Comparison of ENCODE assay signal across 19 cellular contexts in the genomic region with DNA sequence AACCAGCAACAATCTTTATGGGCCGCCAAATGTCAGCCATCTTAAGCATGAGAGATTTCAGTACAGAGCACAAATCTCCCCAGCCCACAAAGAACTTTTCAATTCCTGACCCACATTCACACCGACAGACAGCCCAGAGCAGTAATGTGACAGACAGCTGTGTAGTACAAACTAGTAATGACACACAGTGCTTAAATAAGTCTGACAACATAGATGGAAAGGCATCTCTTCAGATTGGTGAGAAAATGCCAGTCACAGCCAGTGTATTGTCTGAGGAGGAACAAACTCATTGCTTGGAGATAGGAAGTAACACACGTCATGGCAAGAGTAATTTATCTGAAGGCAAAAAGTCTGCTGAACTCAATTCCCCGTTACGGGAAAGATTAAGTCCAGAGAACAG. TPM values are rescaled to one million over a fixed set of nuclear protein-coding genes. Genes with fewer than 3 reads are reported as not detected.
DNase-seq lines count a peak whose midpoint lies in the region; ATAC-seq, FAIRE-seq and TF ChIP-seq lines count a peak whose summit lies in the region.
"Had no signal": no experiment of that assay in that cellular context is flagged by ENCODE, and none has a peak within 500 bp of the region (broad histone marks: within the 10 kb centered on the region; RNA-seq: fewer than 3 reads in every experiment).

No MANE protein-coding gene starts in this region.

- TF ChIP-seq EP300 in GM12878 (IDR thresholded peaks at IDR 0.05; ENCODE audit: borderline replicate concordance in 1 of 2, control insufficient read depth in 1 of 2, low read depth in 2 of 2, low read length in 2 of 2), result no peak

- H3K4me3 Mint-ChIP-seq in activated CD4-positive, alpha-beta memory T cell treated with anti-CD3 and anti-CD28 coated beads, Interleukin-2, amount 10 ng/mL, durations not matched to agents 7 days and 5 days, result no peak overlapping the region
- H3K4me3 Mint-ChIP-seq in activated CD4-positive, alpha-beta memory T cell treated with anti-CD3 and anti-CD28 coated beads for 36 hours, result no peak overlapping the region
- no peak overlapping the region for H3K4me3 Mint-ChIP-seq in HFFc6
- H3K4me3 Mint-ChIP-seq: CD8-positive, alpha-beta memory T cell had no signal

- H3K36me3 Mint-ChIP-seq in activated CD4-positive, alpha-beta memory T cell treated with anti-CD3 and anti-CD28 coated beads, Interleukin-2, amount 10 ng/mL, durations not matched to agents 7 days and 5 days (ENCODE audit: low read depth), result peaks cover 25% of the 10 kb centered on the region
- peaks cover 38% of the 10 kb centered on the region for H3K36me3 Mint-ChIP-seq in activated CD4-positive, alpha-beta memory T cell treated with anti-CD3 and anti-CD28 coated beads for 36 hours
- H3K36me3 Mint-ChIP-seq in HFFc6 (ENCODE audit: low read depth), result peaks cover 16% of the 10 kb centered on the region; the same call in 1 of the 2 replicates

- RAD21 ChIA-PET in GM12878 (lab: Charles Lee; ENCODE audit: unreplicated experiment), result no interaction called here

- peak overlapping the region; percentile 28 for H3K27ac Mint-ChIP-seq in activated CD4-positive, alpha-beta memory T cell treated with anti-CD3 and anti-CD28 coated beads, Interleukin-2, amount 10 ng/mL, durations not matched to agents 7 days and 5 days
- H3K27ac Mint-ChIP-seq in activated CD4-positive, alpha-beta memory T cell treated with anti-CD3 and anti-CD28 coated beads for 36 hours, result no peak overlapping the region
- no peak overlapping the region for H3K27ac Mint-ChIP-seq in HFFc6
- H3K27ac Mint-ChIP-seq: CD8-positive, alpha-beta memory T cell; IgD-negative memory B cell had no signal

- TSS peak; percentile 49 for BruUV-seq in GM12878 (replicated peaks; lab: Mats Ljungman, UMichigan)

- CTCF ChIA-PET in activated CD4-positive, alpha-beta memory T cell treated with anti-CD3 and anti-CD28 coated beads, Interleukin-2, amount 10 ng/mL, durations not matched to agents 7 days and 5 days (lab: Charles Lee), result no interaction called here
- CTCF ChIA-PET in activated CD4-positive, alpha-beta memory T cell treated with anti-CD3 and anti-CD28 coated beads for 36 hours (lab: Charles Lee), result no interaction called here
- CTCF ChIA-PET in GM12878 (lab: Yijun Ruan, JAX), result no interaction called here

- intact Hi-C loops in activated CD4-positive, alpha-beta memory T cell treated with anti-CD3 and anti-CD28 coated beads for 36 hours (cut with micrococcal nuclease), result no loop called here
- intact Hi-C loops in GM12878 (cut with micrococcal nuclease; ENCODE audit: unreplicated experiment) (no loop called here), aorta (cut with DNase I) (no loop called here)

- H3K27me3 Mint-ChIP-seq in activated CD4-positive, alpha-beta memory T cell treated with anti-CD3 and anti-CD28 coated beads, Interleukin-2, amount 10 ng/mL, durations not matched to agents 7 days and 5 days, result no peaks in the 10 kb centered on the region
- H3K27me3 Mint-ChIP-seq in activated CD4-positive, alpha-beta memory T cell treated with anti-CD3 and anti-CD28 coated beads for 36 hours, result no peaks in the 10 kb centered on the region
- H3K27me3 Mint-ChIP-seq in HFFc6 (ENCODE audit: insufficient read depth), result no peaks in the 10 kb centered on the region; the same call in 1 of the 2 replicates
- H3K27me3 Mint-ChIP-seq: CD8-positive, alpha-beta memory T cell; IgD-negative memory B cell had no signal

- WGBS in GM12878 (ENCODE audit: insufficient coverage, insufficient replicate concordance, low lambda C conversion rate, missing lambda C conversion rate), result 95% methylated on average over 5 of the region's 5 CpGs
- 91 to 92% methylated on average over 5 of the region's 5 CpGs for WGBS in aorta, 2 donors

- H3K27me3 ChIP-seq in GM12878 (replicated peaks in 1 of 2; ENCODE audit: control insufficient read depth in 2 of 2, insufficient read depth in 2 of 2, low read length in 1 of 2), result no peaks in the 10 kb centered on the region
- no peaks in the 10 kb centered on the region for H3K27me3 ChIP-seq in muscle layer of colon (ENCODE audit: control insufficient read depth in 1 of 2, insufficient read depth in 2 of 2, low read length in 2 of 2)
- H3K27me3 ChIP-seq in aorta (ENCODE audit: control insufficient read depth in 1 of 2, insufficient read depth in 2 of 2, low read length in 1 of 2), result no peaks in the 10 kb centered on the region
- H3K27me3 ChIP-seq: BLaER1 had no signal

- H3K27ac ChIP-seq in GM12878 (ENCODE audit: control insufficient read depth, insufficient read depth), result no peak overlapping the region
- H3K27ac ChIP-seq in muscle layer of colon (ENCODE audit: low read depth, low read length), result peak overlapping the region; percentile 35
- H3K27ac ChIP-seq in aorta (ENCODE audit: low read depth in 1 of 2, low read length in 2 of 2), result no peak overlapping the region
- H3K27ac ChIP-seq: BLaER1, SK-N-MC had no signal

- H3K36me3 ChIP-seq in GM12878 (ENCODE audit: control insufficient read depth in 2 of 2, insufficient read depth in 2 of 2, low read length in 1 of 2) (no peaks in the 10 kb centered on the region), muscle layer of colon (ENCODE audit: insufficient read depth, low read length) (peaks cover 33% of the 10 kb centered on the region), aorta (ENCODE audit: control insufficient read depth in 1 of 2, insufficient read depth in 2 of 2, low read length in 1 of 2) (peaks cover 3 to 4% of the 10 kb centered on the region in 2 donors)

- DNase-seq in activated CD4-positive, alpha-beta memory T cell treated with anti-CD3 and anti-CD28 coated beads, Interleukin-2, amount 10 ng/mL, durations not matched to agents 7 days and 5 days, result no peak
- DNase-seq in activated CD4-positive, alpha-beta memory T cell treated with anti-CD3 and anti-CD28 coated beads for 36 hours, result no peak
- no peak for DNase-seq in GM12878 (ENCODE audit: low read depth, low spot score)
- no peak for DNase-seq in aorta
- no peak for DNase-seq in NCI-H1417 treated with DMSO at 0.1 percent for 48 hours (lab: John Stamatoyannopoulos, UW)
- no peak for DNase-seq in HFFc6
- DNase-seq: 8988T; CD8-positive, alpha-beta memory T cell; DND-41; GDM1; NCI-H2227 treated with DMSO at 0.1 percent for 48 hours; NCI-H526 had no signal

- H3K4me1 ChIP-seq in GM12878 (ENCODE audit: control insufficient read depth, insufficient read depth, low read length) (peaks cover 7% of the 10 kb centered on the region), muscle layer of colon (ENCODE audit: insufficient read depth, low read length) (peaks cover 27% of the 10 kb centered on the region), aorta (ENCODE audit: control insufficient read depth in 1 of 2, insufficient read depth in 2 of 2, low read length in 2 of 2) (no peaks in the 10 kb centered on the region)

- ATAC-seq in GM12878 (no peak), HG02981 (IDR thresholded peaks at IDR 0.05; ENCODE audit: unreplicated experiment) (no peak), aorta (ENCODE audit: low FRiP score) (no peak)
- ATAC-seq: Right ventricle myocardium inferior had no signal

- peaks cover 15% of the 10 kb centered on the region for H3K4me1 Mint-ChIP-seq in activated CD4-positive, alpha-beta memory T cell treated with anti-CD3 and anti-CD28 coated beads, Interleukin-2, amount 10 ng/mL, durations not matched to agents 7 days and 5 days
- H3K4me1 Mint-ChIP-seq in activated CD4-positive, alpha-beta memory T cell treated with anti-CD3 and anti-CD28 coated beads for 36 hours (ENCODE audit: low read depth), result peaks cover 7% of the 10 kb centered on the region
- peaks cover 8% of the 10 kb centered on the region for H3K4me1 Mint-ChIP-seq in HFFc6 (ENCODE audit: low read depth)

- in situ Hi-C loops in GM12878 (cut with MboI), result loop anchor here (5.0 kb wide), 1 partner anchor 35 kb away; no protein-coding TSS in a partner anchor

- no peaks in the 10 kb centered on the region for H3K9me3 Mint-ChIP-seq in activated CD4-positive, alpha-beta memory T cell treated with anti-CD3 and anti-CD28 coated beads, Interleukin-2, amount 10 ng/mL, durations not matched to agents 7 days and 5 days
- H3K9me3 Mint-ChIP-seq in activated CD4-positive, alpha-beta memory T cell treated with anti-CD3 and anti-CD28 coated beads for 36 hours, result no peaks in the 10 kb centered on the region
- no peaks in the 10 kb centered on the region for H3K9me3 Mint-ChIP-seq in HFFc6
- H3K9me3 Mint-ChIP-seq: CD8-positive, alpha-beta memory T cell had no signal

- H3K9ac ChIP-seq in GM12878 (ENCODE audit: control insufficient read depth, insufficient read depth, low read length), result no peak overlapping the region
- H3K9ac ChIP-seq in muscle layer of colon (ENCODE audit: low read length), result no peak overlapping the region
- H3K9ac ChIP-seq: BLaER1 had no signal

- TF ChIP-seq RAD21 in GM12878 (IDR thresholded peaks at IDR 0.05; ENCODE audit: insufficient read depth, low read depth, low read length), result no peak

- H3K4me3 ChIP-seq in GM12878, result no peak overlapping the region
- H3K4me3 ChIP-seq in muscle layer of colon (ENCODE audit: low read depth in 1 of 2, low read length in 2 of 2), result no peak overlapping the region
- no peak overlapping the region for H3K4me3 ChIP-seq in aorta (ENCODE audit: low read length in 2 of 2)
- H3K4me3 ChIP-seq: BLaER1, SK-N-MC had no signal

- peak; percentile 35 for FAIRE-seq in GM12878 (lab: Jason Lieb, UNC)

- no peaks in the 10 kb centered on the region for H3K9me3 ChIP-seq in GM12878 (replicated peaks; ENCODE audit: control insufficient read depth, insufficient read depth, low read length)
- no peaks in the 10 kb centered on the region for H3K9me3 ChIP-seq in muscle layer of colon (ENCODE audit: low read length)
- H3K9me3 ChIP-seq in aorta (ENCODE audit: control insufficient read depth, low read length), result no peaks in the 10 kb centered on the region

- no peaks in the 10 kb centered on the region for H4K20me1 ChIP-seq in GM12878 (ENCODE audit: control insufficient read depth, insufficient read depth)
- H4K20me1 ChIP-seq: BLaER1 had no signal

- no peak overlapping the region for H3K4me2 ChIP-seq in GM12878 (ENCODE audit: control insufficient read depth, insufficient read depth)
- H3K4me2 ChIP-seq: BLaER1 had no signal

- no peak overlapping the region for H2AFZ ChIP-seq in GM12878 (ENCODE audit: control insufficient read depth, low read depth, low read length)

- SMC1A ChIA-PET in GM12878 (lab: Charles Lee; ENCODE audit: uncharacterized antibody, unreplicated experiment), result interaction anchor here (1.2 kb wide), 1 partner anchor 31 kb away, joined by 3 read pairs; no protein-coding TSS in a partner anchor

- TF ChIP-seq CTCF in GM12878 (IDR thresholded peaks at IDR 0.05 in 2 of 3, conservative IDR thresholded peaks at IDR 0.05 in 1 of 3; ENCODE audit: control insufficient read depth in 2 of 3, extremely low read depth in 1 of 3, insufficient read depth in 1 of 3, low read depth in 3 of 3, low read length in 3 of 3), result no peak
- no peak for TF ChIP-seq CTCF in HFFc6 (IDR thresholded peaks at IDR 0.05)

- no peaks in the 10 kb centered on the region for H3K79me2 ChIP-seq in GM12878 (ENCODE audit: control insufficient read depth, insufficient read depth, low read length)

- no peak for TF ChIP-seq POLR2A in GM12878 (IDR thresholded peaks at IDR 0.05; ENCODE audit: low read depth, low read length)

- POLR2A ChIA-PET in activated CD4-positive, alpha-beta memory T cell treated with anti-CD3 and anti-CD28 coated beads, Interleukin-2, amount 10 ng/mL, durations not matched to agents 7 days and 5 days (lab: Charles Lee), result no interaction called here
- POLR2A ChIA-PET in activated CD4-positive, alpha-beta memory T cell treated with anti-CD3 and anti-CD28 coated beads for 36 hours (lab: Charles Lee), result no interaction called here
- POLR2A ChIA-PET in GM12878 (lab: Charles Lee), result no interaction called here

RNA-seq across cellular contexts. Expression of gene KIZ, which starts 36.0 kb away (rescaled TPM):
- total RNA-seq in activated CD4-positive, alpha-beta memory T cell treated with anti-CD3 and anti-CD28 coated beads, Interleukin-2, amount 10 ng/mL, durations not matched to agents 7 days and 5 days, result 10 to 100 TPM; 17.3 to 22.1 TPM
- total RNA-seq in activated CD4-positive, alpha-beta memory T cell treated with anti-CD3 and anti-CD28 coated beads for 36 hours, result 10 to 100 TPM; 13.3 to 13.5 TPM
- 43.5 and 46.5 TPM in 2 replicates for total RNA-seq in GM12878 (2013; cell fraction: nucleolus; rRNA removed)
- total RNA-seq in GM12878 (2014; rRNA removed) (5.0 and 6.0 TPM in 2 replicates), GM12878 (2014; rRNA removed; fragmentation: Illumina TruSeq; extraction: Trizol) (9.4 and 9.9 TPM in 2 replicates), GM12878 (2021) (6.8 and 11.4 TPM in 2 replicates), aorta (10 to 100 TPM; 22.0 to 29.4 TPM)
- polyA plus RNA-seq in GM12878 (2011; ENCODE audit: low read depth), result 77.5 TPM
- polyA plus RNA-seq in GM12878 (2011; rRNA removed) (11.0 and 17.3 TPM in 2 replicates), GM12878 (2014; fragmentation: Illumina TruSeq; extraction: Trizol) (8.3 and 11.1 TPM in 2 replicates), GM12878 (2014; fragmentation: Nextera tagmentation; extraction: Ambion mirVana) (1 to 10 TPM; 2.7 to 4.5 TPM), GM12878 (2014; rRNA removed) (5.3 and 7.0 TPM in 2 replicates), GM12878 (2016; fragmentation: Nextera tagmentation; extraction: Ambion mirVana) (1 to 10 TPM; 7.7 to 8.2 TPM), aorta (10 to 100 TPM; 15.9 to 22.7 TPM)
- 4.4 and 5.6 TPM in 2 replicates for polyA plus RNA-seq in GM12878 (2011; cell fraction: cytosol; rRNA removed)
- polyA plus RNA-seq in GM12878 (2011; cell fraction: nucleus; rRNA removed), result 14.9 and 20.8 TPM in 2 replicates
- 11.9 and 14.1 TPM in 2 replicates for polyA plus RNA-seq in GM12878 (2012)
- 4.1 and 10.0 TPM in 2 replicates for polyA minus RNA-seq in GM12878 (2011; rRNA and poly(A)+ RNA removed)
- polyA minus RNA-seq in GM12878 (2011; cell fraction: cytosol; rRNA and poly(A)+ RNA removed), result 2.0 and 4.1 TPM in 2 replicates
- 7.1 and 7.9 TPM in 2 replicates for polyA minus RNA-seq in GM12878 (2011; cell fraction: nucleus; rRNA and poly(A)+ RNA removed)
- total RNA-seq in HFFc6 (2021; fragmentation: NEBNext Ultra II Directional; extraction: Animal tissue kit (Norgen Biotek cat#: 25700)), result 10 to 100 TPM; 11.5 to 18.8 (median 14.0) TPM

RNA-seq across cellular contexts. Expression of gene LINC00237, which starts 55.8 kb away (rescaled TPM):
- total RNA-seq in activated CD4-positive, alpha-beta memory T cell treated with anti-CD3 and anti-CD28 coated beads, Interleukin-2, amount 10 ng/mL, durations not matched to agents 7 days and 5 days, result not detected
- not detected for total RNA-seq in activated CD4-positive, alpha-beta memory T cell treated with anti-CD3 and anti-CD28 coated beads for 36 hours
- not detected in 2 replicates for total RNA-seq in GM12878 (2013; cell fraction: nucleolus; rRNA removed)
- total RNA-seq in GM12878 (2014; rRNA removed) (not detected in 2 replicates), GM12878 (2014; rRNA removed; fragmentation: Illumina TruSeq; extraction: Trizol) (not detected in 2 replicates), GM12878 (2021) (not detected in 2 replicates), aorta (not detected)
- not detected for polyA plus RNA-seq in GM12878 (2011; ENCODE audit: low read depth)
- polyA plus RNA-seq in GM12878 (2011; rRNA removed) (not detected in 2 replicates), GM12878 (2014; fragmentation: Illumina TruSeq; extraction: Trizol) (not detected in 2 replicates), GM12878 (2014; fragmentation: Nextera tagmentation; extraction: Ambion mirVana) (not detected), GM12878 (2014; rRNA removed) (not detected in 2 replicates), GM12878 (2016; fragmentation: Nextera tagmentation; extraction: Ambion mirVana) (not detected), aorta (1 to 10 TPM in 1 of 2 donors, not detected in 1; 1.1 TPM)
- not detected in 2 replicates for polyA plus RNA-seq in GM12878 (2011; cell fraction: cytosol; rRNA removed)
- not detected in 2 replicates for polyA plus RNA-seq in GM12878 (2011; cell fraction: nucleus; rRNA removed)
- polyA plus RNA-seq in GM12878 (2012), result not detected in 2 replicates
- polyA minus RNA-seq in GM12878 (2011; rRNA and poly(A)+ RNA removed), result not detected in 2 replicates
- polyA minus RNA-seq in GM12878 (2011; cell fraction: cytosol; rRNA and poly(A)+ RNA removed), result not detected in 2 replicates
- not detected in 2 replicates for polyA minus RNA-seq in GM12878 (2011; cell fraction: nucleus; rRNA and poly(A)+ RNA removed)
- not detected for total RNA-seq in HFFc6 (2021; fragmentation: NEBNext Ultra II Directional; extraction: Animal tissue kit (Norgen Biotek cat#: 25700))
- total RNA-seq: CD8-positive, alpha-beta memory T cell; H4; Right ventricle myocardium inferior had no signal
- polyA plus RNA-seq: CD8-positive, alpha-beta memory T cell; IgD-negative memory B cell had no signal
